In the genomic region with DNA sequence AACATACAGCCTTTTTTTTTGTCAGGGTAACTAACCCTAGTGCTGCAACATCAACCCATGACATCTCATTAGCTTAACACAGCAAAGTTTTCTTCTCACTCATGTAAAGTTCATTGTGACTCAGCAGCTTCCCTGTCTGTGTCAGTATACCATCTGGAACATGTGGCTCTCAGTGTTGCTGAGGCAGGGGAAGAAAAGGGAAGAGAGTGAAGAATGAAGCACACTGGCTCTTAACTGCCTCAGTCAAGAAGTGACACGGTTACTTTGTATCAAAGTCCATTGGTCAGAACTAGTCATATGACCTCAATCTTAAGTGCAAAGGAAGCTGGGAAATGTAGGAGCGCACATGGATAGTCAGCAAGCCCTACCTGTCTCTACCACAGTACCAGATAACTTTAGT, we compare ENCODE assay signal across 8 cellular contexts.
A peak's percentile ranks its signal among the peaks of the same experiment; 100 is the strongest.
DNase-seq lines count a peak whose midpoint lies in the region; ATAC-seq and TF ChIP-seq lines count a peak whose summit lies in the region.

No MANE protein-coding gene starts in this region.

- H3K4me3 ChIP-seq in right atrium auricular region = no peak overlapping the region
- H3K4me3 ChIP-seq in iPS DF 6.9 (ENCODE audit: low read length) = no peak overlapping the region
- no peak overlapping the region for H3K4me3 ChIP-seq in uterus

- DNase-seq in Right ventricle myocardium superior (no peak), right atrium auricular region (ENCODE audit: low spot score) (no peak), SW480 (ENCODE audit: low spot score) (peak; percentile 10), iPS DF 6.9 (ENCODE audit: low read depth, low spot score) (peak; percentile 18), NCI-H2227 (lab: John Stamatoyannopoulos, UW; ENCODE audit: unreplicated experiment) (no peak), uterus (no peak)

- WGBS in iPS DF 6.9 (ENCODE audit: insufficient coverage, insufficient read length) = no CpG with 5 or more reads among the region's 2 CpGs

- H3K27me3 ChIP-seq in right atrium auricular region (no peaks in the 10 kb centered on the region), iPS DF 6.9 (ENCODE audit: control insufficient read depth, insufficient read depth, low read length) (no peaks in the 10 kb centered on the region), uterus (no peaks in the 10 kb centered on the region)

- H3K27ac ChIP-seq in right atrium auricular region (no peak overlapping the region), iPS DF 6.9 (ENCODE audit: low read length) (no peak overlapping the region), uterus (no peak overlapping the region)

- H3K4me1 ChIP-seq in right atrium auricular region (no peaks in the 10 kb centered on the region), iPS DF 6.9 (ENCODE audit: control insufficient read depth, insufficient read depth, low read length) (peaks cover 8% of the 10 kb centered on the region; the same call in 1 of the 2 replicates), uterus (no peaks in the 10 kb centered on the region)

- ATAC-seq in Right ventricle myocardium superior (ENCODE audit: poor library complexity) (peak; percentile 65), HG03139 (IDR thresholded peaks at IDR 0.05; ENCODE audit: unreplicated experiment) (peak; percentile 58), HG03097 (IDR thresholded peaks at IDR 0.05; ENCODE audit: low FRiP score, unreplicated experiment) (no peak)

- no peak for TF ChIP-seq POLR2A in uterus (IDR thresholded peaks at IDR 0.05)

- TF ChIP-seq CTCF in right atrium auricular region (IDR thresholded peaks at IDR 0.05) (no peak), uterus (IDR thresholded peaks at IDR 0.05) (no peak)

- H3K36me3 ChIP-seq in right atrium auricular region = no peaks in the 10 kb centered on the region
- no peaks in the 10 kb centered on the region for H3K36me3 ChIP-seq in iPS DF 6.9 (ENCODE audit: control insufficient read depth, insufficient read depth, low read length)
- no peaks in the 10 kb centered on the region for H3K36me3 ChIP-seq in uterus

- H3K9me3 ChIP-seq in right atrium auricular region (no peaks in the 10 kb centered on the region), iPS DF 6.9 (ENCODE audit: control insufficient read depth, insufficient read depth, low read length) (no peaks in the 10 kb centered on the region), uterus (no peaks in the 10 kb centered on the region)

- intact Hi-C loops in Right ventricle myocardium superior (cut with DNase I) = no loop called here
- intact Hi-C loops in uterus (cut with DNase I; ENCODE audit: low total_unique reads) = no loop called here

Comparison
In these comparisons a context has a peak if more than half of its experiments do, and no peak if none do; other contexts are left out.
1. DNase-seq: peak in SW480 (single experiment) and iPS DF 6.9 (single experiment); none in Right ventricle myocardium superior (single experiment), right atrium auricular region (single experiment), NCI-H2227 (single experiment) and uterus (0 of 2).